In the genomic region with DNA sequence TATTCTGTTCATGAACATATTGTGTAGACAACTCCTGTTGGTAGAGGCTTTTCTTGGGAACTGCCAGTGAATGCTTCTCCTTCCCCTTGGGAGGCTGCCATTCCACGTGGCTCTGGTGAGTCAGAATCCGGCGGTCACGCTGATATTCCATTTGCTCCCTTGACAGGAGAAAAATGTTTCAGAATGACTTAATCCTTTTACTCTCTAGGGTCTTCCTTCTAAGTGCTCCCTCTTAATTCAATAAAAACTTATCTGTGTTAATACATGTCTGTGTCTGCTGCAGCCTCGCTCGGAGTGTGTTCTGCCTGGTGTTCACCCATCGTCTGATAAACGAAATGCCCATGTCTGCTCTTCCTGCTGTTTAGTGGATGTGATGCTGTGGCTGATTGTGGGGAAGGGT, we compare ENCODE assay signal across 12 cellular contexts.
DNase-seq lines count a peak whose midpoint lies in the region; ATAC-seq and TF ChIP-seq lines count a peak whose summit lies in the region.
"Had no signal": no experiment of that assay in that cellular context is flagged by ENCODE, and none has a peak within 500 bp of the region (broad histone marks: within the 10 kb centered on the region; RNA-seq: fewer than 3 reads in every experiment).

No MANE protein-coding gene starts in this region.

- no peaks in the 10 kb centered on the region for H3K4me1 ChIP-seq in RWPE2 (ENCODE audit: insufficient read depth, poor library complexity, severe bottlenecking)
- H3K4me1 ChIP-seq: lower lobe of right lung had no signal

- H3K27ac ChIP-seq in RWPE2 (ENCODE audit: poor library complexity, severe bottlenecking): no peak overlapping the region
- H3K27ac ChIP-seq: lower lobe of right lung had no signal

- H3K4me3 Mint-ChIP-seq in osteocyte (ENCODE audit: unreplicated experiment) (peak overlapping the region; percentile 10), nephron progenitor cell (no peak overlapping the region)
- H3K4me3 Mint-ChIP-seq: stimulated activated naive CD8-positive, alpha-beta T cell treated with anti-CD3 and anti-CD28 coated beads, Interleukin-15, Interleukin-2, amounts not matched to agents 100 ng/mL and 50 ng/mL, for 24 hours had no signal

- H3K4me1 Mint-ChIP-seq in osteocyte (ENCODE audit: unreplicated experiment) (peaks cover 30% of the 10 kb centered on the region), nephron progenitor cell (peaks cover 6% of the 10 kb centered on the region)

- TF ChIP-seq CTCF in AG09319 (IDR thresholded peaks at IDR 0.05; ENCODE audit: low read depth, low read length) (no peak), RWPE2 (IDR thresholded peaks at IDR 0.05; ENCODE audit: poor library complexity, severe bottlenecking) (no peak), foreskin fibroblast (IDR thresholded peaks at IDR 0.05; ENCODE audit: low read depth, low read length) (no peak), osteocyte (IDR thresholded peaks at IDR 0.05) (no peak), nephron progenitor cell (IDR thresholded peaks at IDR 0.05) (no peak)

- H3K27ac Mint-ChIP-seq in osteocyte (ENCODE audit: unreplicated experiment) (peak overlapping the region; percentile 32), nephron progenitor cell (no peak overlapping the region)
- H3K27ac Mint-ChIP-seq: stimulated activated naive CD8-positive, alpha-beta T cell treated with anti-CD3 and anti-CD28 coated beads, Interleukin-15, Interleukin-2, amounts not matched to agents 100 ng/mL and 50 ng/mL, for 24 hours had no signal

- ATAC-seq in RWPE2 (ENCODE audit: low read depth): peak; percentile 46; the same call in 1 of the 3 replicates

- H3K4me3 ChIP-seq in RWPE2 (ENCODE audit: severe bottlenecking) (no peak overlapping the region), foreskin fibroblast (ENCODE audit: low read depth in 1 of 2, low read length in 2 of 2) (no peak overlapping the region)
- H3K4me3 ChIP-seq: lower lobe of right lung had no signal

- DNase-seq in AG09319 (ENCODE audit: extremely low read depth, low read depth) (peak; percentile 54), RWPE2 (ENCODE audit: low spot score) (no peak), foreskin fibroblast (peak; percentile 79 to 93), osteocyte (ENCODE audit: extremely low spot score, unreplicated experiment) (no peak), NCI-H2107 treated with DMSO at 0.1 percent for 48 hours (lab: John Stamatoyannopoulos, UW; ENCODE audit: unreplicated experiment) (no peak), NCI-H510A (lab: John Stamatoyannopoulos, UW) (no peak), nephron progenitor cell (no peak)
- DNase-seq in stimulated activated CD4-positive, alpha-beta T cell treated with anti-CD3 and anti-CD28 coated beads, Interleukin-4, amount 100 ng/mL, for 4 hours: no peak
- DNase-seq: DMS79, H7, lower lobe of right lung had no signal

- no peaks in the 10 kb centered on the region for H3K36me3 ChIP-seq in RWPE2 (ENCODE audit: low read depth)
- H3K36me3 ChIP-seq: lower lobe of right lung had no signal

- H3K27me3 Mint-ChIP-seq in osteocyte (ENCODE audit: unreplicated experiment): no peaks in the 10 kb centered on the region
- no peaks in the 10 kb centered on the region for H3K27me3 Mint-ChIP-seq in nephron progenitor cell (ENCODE audit: low read depth, poor library complexity)

- H3K9me3 Mint-ChIP-seq in osteocyte (ENCODE audit: unreplicated experiment): peaks cover 3% of the 10 kb centered on the region
- H3K9me3 Mint-ChIP-seq in nephron progenitor cell: no peaks in the 10 kb centered on the region
- H3K9me3 Mint-ChIP-seq: stimulated activated naive CD8-positive, alpha-beta T cell treated with anti-CD3 and anti-CD28 coated beads, Interleukin-15, Interleukin-2, amounts not matched to agents 100 ng/mL and 50 ng/mL, for 24 hours had no signal

- H3K36me3 Mint-ChIP-seq in osteocyte (ENCODE audit: unreplicated experiment) (no peaks in the 10 kb centered on the region), nephron progenitor cell (ENCODE audit: low read depth) (no peaks in the 10 kb centered on the region)

- no peaks in the 10 kb centered on the region for H3K27me3 ChIP-seq in RWPE2 (ENCODE audit: insufficient read depth, poor library complexity, severe bottlenecking)

- H3K9me3 ChIP-seq in RWPE2 (ENCODE audit: severe bottlenecking): no peaks in the 10 kb centered on the region
- H3K9me3 ChIP-seq: lower lobe of right lung had no signal

Comparison
In these comparisons a context has a peak if more than half of its experiments do, and no peak if none do; other contexts are left out.
1. DNase-seq: peak in AG09319 (single experiment) and foreskin fibroblast (2 of 2); none in RWPE2 (single experiment), osteocyte (single experiment), NCI-H2107 treated with DMSO at 0.1 percent for 48 hours (single experiment), NCI-H510A (single experiment), stimulated activated CD4-positive, alpha-beta T cell treated with anti-CD3 and anti-CD28 coated beads, Interleukin-4, amount 100 ng/mL, for 4 hours (0 of 2) and nephron progenitor cell (single experiment).